ENCODE assay signal across 8 cellular contexts in genomic region chr11:108871152-108871551, GRCh38.
DNase-seq lines count a peak whose midpoint lies in the region; ATAC-seq and TF ChIP-seq lines count a peak whose summit lies in the region.

No MANE protein-coding gene starts in this region.

- H3K4me3 Mint-ChIP-seq in activated T-cell treated with anti-CD3 and anti-CD28 coated beads, Interleukin-2, amount 50 U/mL, for 72 hours = no peak overlapping the region
- no peak overlapping the region for H3K4me3 Mint-ChIP-seq in activated T-cell treated with anti-CD3 and anti-CD28 coated beads, Interleukin-2, amount 50 U/mL, for 24 hours

- no peak overlapping the region for H3K27ac Mint-ChIP-seq in activated T-cell treated with anti-CD3 and anti-CD28 coated beads, Interleukin-2, amount 50 U/mL, for 72 hours
- H3K27ac Mint-ChIP-seq in activated T-cell treated with anti-CD3 and anti-CD28 coated beads, Interleukin-2, amount 50 U/mL, for 24 hours = no peak overlapping the region

- no peak overlapping the region for H3K4me3 ChIP-seq in mammary epithelial cell (replicated peaks in 1 of 3; ENCODE audit: insufficient read depth in 1 of 3, low read depth in 2 of 3, low read length in 3 of 3)

- TF ChIP-seq CTCF in mammary epithelial cell (conservative IDR thresholded peaks at IDR 0.05 in 1 of 2, IDR thresholded peaks at IDR 0.05 in 1 of 2; ENCODE audit: extremely low read depth in 1 of 2, insufficient read depth in 1 of 2, low read depth in 1 of 2, low read length in 2 of 2) = peak; percentile 40 to 59

- peak; percentile 31 to 32 for DNase-seq in activated T-cell treated with anti-CD3 and anti-CD28 coated beads, Interleukin-2, amount 50 U/mL, for 72 hours
- DNase-seq in activated T-cell treated with anti-CD3 and anti-CD28 coated beads, Interleukin-2, amount 50 U/mL, for 24 hours = no peak
- DNase-seq in NCI-H2171 (lab: John Stamatoyannopoulos, UW) (peak; percentile 5), mammary epithelial cell (peak; percentile 56), myocyte (ENCODE audit: low read depth) (peak; percentile 54), hepatic stellate cell (ENCODE audit: low spot score) (no peak), islet precursor cell (no peak)

- no peak overlapping the region for H2AFZ ChIP-seq in mammary epithelial cell (ENCODE audit: low read depth, low read length)

- in situ Hi-C loops in mammary epithelial cell (cut with MboI; ENCODE audit: low sequenced_read_pairs in 2 of 2) = loop anchor here in 1 of 2 donors (25.0 kb wide), 1 partner anchor 184 kb away; no protein-coding TSS in a partner anchor

- H3K27me3 ChIP-seq in mammary epithelial cell (ENCODE audit: insufficient read depth, low read length) = no peaks in the 10 kb centered on the region

- BruUV-seq in mammary epithelial cell (replicated peaks; lab: Mats Ljungman, UMichigan) = no TSS peak

- H3K27me3 Mint-ChIP-seq in activated T-cell treated with anti-CD3 and anti-CD28 coated beads, Interleukin-2, amount 50 U/mL, for 72 hours (ENCODE audit: low read depth) = no peaks in the 10 kb centered on the region
- no peaks in the 10 kb centered on the region for H3K27me3 Mint-ChIP-seq in activated T-cell treated with anti-CD3 and anti-CD28 coated beads, Interleukin-2, amount 50 U/mL, for 24 hours

- H3K4me1 Mint-ChIP-seq in activated T-cell treated with anti-CD3 and anti-CD28 coated beads, Interleukin-2, amount 50 U/mL, for 72 hours (ENCODE audit: low read depth) = peaks cover 39% of the 10 kb centered on the region
- H3K4me1 Mint-ChIP-seq in activated T-cell treated with anti-CD3 and anti-CD28 coated beads, Interleukin-2, amount 50 U/mL, for 24 hours (ENCODE audit: low read depth) = peaks cover 48% of the 10 kb centered on the region

- ATAC-seq in activated T-cell treated with anti-CD3 and anti-CD28 coated beads, Interleukin-2, amount 50 U/mL, for 72 hours (replicated peaks in 1 of 2) = peak; percentile 63 to 80
- ATAC-seq in HG03108 (IDR thresholded peaks at IDR 0.05; ENCODE audit: unreplicated experiment) = no peak

- CTCF ChIA-PET in mammary epithelial cell (lab: Charles Lee; ENCODE audit: low non-redundant PET) = interaction anchor here (0.5 to 1.1 kb wide), 7 partner anchors 18 to 189 kb away, joined by 3 to 25 read pairs (median 4); no protein-coding TSS in a partner anchor

- H3K79me2 ChIP-seq in mammary epithelial cell (ENCODE audit: insufficient read depth, low read length) = no peaks in the 10 kb centered on the region

- no peak overlapping the region for H3K9ac ChIP-seq in mammary epithelial cell (ENCODE audit: insufficient read depth, low read length)

- H3K36me3 Mint-ChIP-seq in activated T-cell treated with anti-CD3 and anti-CD28 coated beads, Interleukin-2, amount 50 U/mL, for 72 hours (ENCODE audit: insufficient read depth in 2 of 2) = no peaks in the 10 kb centered on the region
- peaks cover 2% of the 10 kb centered on the region for H3K36me3 Mint-ChIP-seq in activated T-cell treated with anti-CD3 and anti-CD28 coated beads, Interleukin-2, amount 50 U/mL, for 24 hours (ENCODE audit: low read depth)

- H3K36me3 ChIP-seq in mammary epithelial cell (ENCODE audit: insufficient read depth, low read length) = no peaks in the 10 kb centered on the region

- dilution Hi-C loops in mammary epithelial cell (cut with HindIII; ENCODE audit: low sequenced_read_pairs) = no loop called here

- H3K9me3 ChIP-seq in mammary epithelial cell (replicated peaks; ENCODE audit: insufficient read depth, low read length) = no peaks in the 10 kb centered on the region

- H3K9me3 Mint-ChIP-seq in activated T-cell treated with anti-CD3 and anti-CD28 coated beads, Interleukin-2, amount 50 U/mL, for 72 hours = no peaks in the 10 kb centered on the region
- H3K9me3 Mint-ChIP-seq in activated T-cell treated with anti-CD3 and anti-CD28 coated beads, Interleukin-2, amount 50 U/mL, for 24 hours = no peaks in the 10 kb centered on the region

- H3K27ac ChIP-seq in mammary epithelial cell (ENCODE audit: insufficient read depth, low read depth, low read length) = no peak overlapping the region

- H3K4me2 ChIP-seq in mammary epithelial cell (ENCODE audit: insufficient read depth, low read depth, low read length) = no peak overlapping the region

- H4K20me1 ChIP-seq in mammary epithelial cell (ENCODE audit: insufficient read depth, low read length) = no peaks in the 10 kb centered on the region

- intact Hi-C loops in mammary epithelial cell (cut with micrococcal nuclease) = loop anchor here (1.0 to 2.0 kb wide), 5 partner anchors 83 to 826 kb away; no protein-coding TSS in a partner anchor

- H3K4me1 ChIP-seq in mammary epithelial cell (ENCODE audit: insufficient read depth, low read length) = peaks cover 15% of the 10 kb centered on the region

Comparison
In these comparisons a context has a peak if more than half of its experiments do, and no peak if none do; other contexts are left out.
1. DNase-seq: peak in activated T-cell treated with anti-CD3 and anti-CD28 coated beads, Interleukin-2, amount 50 U/mL, for 72 hours (2 of 2), NCI-H2171 (single experiment), mammary epithelial cell (single experiment) and myocyte (single experiment); none in activated T-cell treated with anti-CD3 and anti-CD28 coated beads, Interleukin-2, amount 50 U/mL, for 24 hours (single experiment), hepatic stellate cell (single experiment) and islet precursor cell (single experiment).